Comparison of ENCODE assay signal across 1 cellular context in genomic region chr6:167760979-167761793, GRCh38.
A peak's percentile ranks its signal among the peaks of the same experiment; 100 is the strongest.
TF ChIP-seq lines count a peak whose summit lies in the region.

No MANE protein-coding gene starts in this region.

TF ChIP-seq in HepG2, 621 proteins besides CTCF, POLR2A, EP300 and RAD21 (continued from another document and continues in another):
- TF ChIP-seq LCORL (IDR thresholded peaks at IDR 0.05) = no peak
- TF ChIP-seq LCORL (CRISPR knock-in tag; IDR thresholded peaks at IDR 0.05) = peak; percentile 83; the same call in 1 of the 2 replicates
- peak; percentile 20; the same call in 1 of the 2 replicates for TF ChIP-seq MAFF (IDR thresholded peaks at IDR 0.05; ENCODE audit: low read depth, low read length)
- TF ChIP-seq, protein P1, sequence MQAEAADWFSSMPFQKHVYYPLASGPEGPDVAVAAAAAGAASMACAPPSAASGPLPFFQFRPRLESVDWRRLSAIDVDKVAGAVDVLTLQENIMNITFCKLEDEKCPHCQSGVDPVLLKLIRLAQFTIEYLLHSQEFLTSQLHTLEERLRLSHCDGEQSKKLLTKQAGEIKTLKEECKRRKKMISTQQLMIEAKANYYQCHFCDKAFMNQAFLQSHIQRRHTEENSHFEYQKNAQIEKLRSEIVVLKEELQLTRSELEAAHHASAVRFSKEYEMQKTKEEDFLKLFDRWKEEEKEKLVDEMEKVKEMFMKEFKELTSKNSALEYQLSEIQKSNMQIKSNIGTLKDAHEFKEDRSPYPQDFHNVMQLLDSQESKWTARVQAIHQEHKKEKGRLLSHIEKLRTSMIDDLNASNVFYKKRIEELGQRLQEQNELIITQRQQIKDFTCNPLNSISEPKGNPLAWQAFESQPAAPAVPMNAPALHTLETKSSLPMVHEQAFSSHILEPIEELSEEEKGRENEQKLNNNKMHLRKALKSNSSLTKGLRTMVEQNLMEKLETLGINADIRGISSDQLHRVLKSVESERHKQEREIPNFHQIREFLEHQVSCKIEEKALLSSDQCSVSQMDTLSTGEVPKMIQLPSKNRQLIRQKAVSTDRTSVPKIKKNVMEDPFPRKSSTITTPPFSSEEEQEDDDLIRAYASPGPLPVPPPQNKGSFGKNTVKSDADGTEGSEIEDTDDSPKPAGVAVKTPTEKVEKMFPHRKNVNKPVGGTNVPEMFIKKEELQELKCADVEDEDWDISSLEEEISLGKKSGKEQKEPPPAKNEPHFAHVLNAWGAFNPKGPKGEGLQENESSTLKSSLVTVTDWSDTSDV (CRISPR knock-in tag; IDR thresholded peaks at IDR 0.05) = 0 out of 2 replicates have a peak, but pooled peaks have one; percentile 54
- peak; percentile 74; the same call in 1 of the 2 replicates for TF ChIP-seq SMAD9 (CRISPR knock-in tag; IDR thresholded peaks at IDR 0.05)
- peak; percentile 50 for TF ChIP-seq BHLHE40 (IDR thresholded peaks at IDR 0.05; ENCODE audit: low read length)
- peak; percentile 70 for TF ChIP-seq ZNF781 (CRISPR knock-in tag; IDR thresholded peaks at IDR 0.05; ENCODE audit: borderline replicate concordance, not compliant biosample characterization)
- no peak for TF ChIP-seq SRF (IDR thresholded peaks at IDR 0.05; ENCODE audit: low read depth, low read length)
- TF ChIP-seq SMYD3 (CRISPR knock-in tag; IDR thresholded peaks at IDR 0.05) = no peak
- TF ChIP-seq ZNF136 (CRISPR knock-in tag; IDR thresholded peaks at IDR 0.05; ENCODE audit: low read depth) = no peak
- TF ChIP-seq RBFOX2 (IDR thresholded peaks at IDR 0.05; ENCODE audit: low read depth, low read length) = peak; percentile 61; the same call in 1 of the 2 replicates
- peak; percentile 70 for TF ChIP-seq NCOA2 (CRISPR knock-in tag; IDR thresholded peaks at IDR 0.05)
- TF ChIP-seq, protein P2, sequence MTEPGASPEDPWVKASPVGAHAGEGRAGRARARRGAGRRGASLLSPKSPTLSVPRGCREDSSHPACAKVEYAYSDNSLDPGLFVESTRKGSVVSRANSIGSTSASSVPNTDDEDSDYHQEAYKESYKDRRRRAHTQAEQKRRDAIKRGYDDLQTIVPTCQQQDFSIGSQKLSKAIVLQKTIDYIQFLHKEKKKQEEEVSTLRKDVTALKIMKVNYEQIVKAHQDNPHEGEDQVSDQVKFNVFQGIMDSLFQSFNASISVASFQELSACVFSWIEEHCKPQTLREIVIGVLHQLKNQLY (CRISPR knock-in tag; IDR thresholded peaks at IDR 0.05) = peak; percentile 58; the same call in 1 of the 2 replicates
- TF ChIP-seq ZSCAN9 (CRISPR knock-in tag; IDR thresholded peaks at IDR 0.05; ENCODE audit: borderline replicate concordance) = peak; percentile 74; the same call in 1 of the 2 replicates
- peak; percentile 20 for TF ChIP-seq AGO2 (optimal IDR thresholded peaks at IDR 0.05; ENCODE audit: low read depth, low read length)
- TF ChIP-seq ZKSCAN8 (CRISPR knock-in tag; IDR thresholded peaks at IDR 0.05; ENCODE audit: borderline replicate concordance) = peak; percentile 40; the same call in 1 of the 2 replicates
- TF ChIP-seq, protein P3, sequence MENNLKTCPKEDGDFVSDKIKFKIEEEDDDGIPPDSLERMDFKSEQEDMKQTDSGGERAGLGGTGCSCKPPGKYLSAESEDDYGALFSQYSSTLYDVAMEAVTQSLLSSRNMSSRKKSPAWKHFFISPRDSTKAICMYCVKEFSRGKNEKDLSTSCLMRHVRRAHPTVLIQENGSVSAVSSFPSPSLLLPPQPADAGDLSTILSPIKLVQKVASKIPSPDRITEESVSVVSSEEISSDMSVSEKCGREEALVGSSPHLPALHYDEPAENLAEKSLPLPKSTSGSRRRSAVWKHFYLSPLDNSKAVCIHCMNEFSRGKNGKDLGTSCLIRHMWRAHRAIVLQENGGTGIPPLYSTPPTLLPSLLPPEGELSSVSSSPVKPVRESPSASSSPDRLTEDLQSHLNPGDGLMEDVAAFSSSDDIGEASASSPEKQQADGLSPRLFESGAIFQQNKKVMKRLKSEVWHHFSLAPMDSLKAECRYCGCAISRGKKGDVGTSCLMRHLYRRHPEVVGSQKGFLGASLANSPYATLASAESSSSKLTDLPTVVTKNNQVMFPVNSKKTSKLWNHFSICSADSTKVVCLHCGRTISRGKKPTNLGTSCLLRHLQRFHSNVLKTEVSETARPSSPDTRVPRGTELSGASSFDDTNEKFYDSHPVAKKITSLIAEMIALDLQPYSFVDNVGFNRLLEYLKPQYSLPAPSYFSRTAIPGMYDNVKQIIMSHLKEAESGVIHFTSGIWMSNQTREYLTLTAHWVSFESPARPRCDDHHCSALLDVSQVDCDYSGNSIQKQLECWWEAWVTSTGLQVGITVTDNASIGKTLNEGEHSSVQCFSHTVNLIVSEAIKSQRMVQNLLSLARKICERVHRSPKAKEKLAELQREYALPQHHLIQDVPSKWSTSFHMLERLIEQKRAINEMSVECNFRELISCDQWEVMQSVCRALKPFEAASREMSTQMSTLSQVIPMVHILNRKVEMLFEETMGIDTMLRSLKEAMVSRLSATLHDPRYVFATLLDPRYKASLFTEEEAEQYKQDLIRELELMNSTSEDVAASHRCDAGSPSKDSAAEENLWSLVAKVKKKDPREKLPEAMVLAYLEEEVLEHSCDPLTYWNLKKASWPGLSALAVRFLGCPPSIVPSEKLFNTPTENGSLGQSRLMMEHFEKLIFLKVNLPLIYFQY (CRISPR knock-in tag; IDR thresholded peaks at IDR 0.05; ENCODE audit: borderline replicate concordance) = no peak
- 0 out of 2 replicates have a peak, but pooled peaks have one; percentile 85 for TF ChIP-seq ZNF276 (CRISPR knock-in tag; IDR thresholded peaks at IDR 0.05; ENCODE audit: low read depth)
- TF ChIP-seq MED1 (CRISPR knock-in tag; IDR thresholded peaks at IDR 0.05) = peak; percentile 85
- TF ChIP-seq, protein P4, sequence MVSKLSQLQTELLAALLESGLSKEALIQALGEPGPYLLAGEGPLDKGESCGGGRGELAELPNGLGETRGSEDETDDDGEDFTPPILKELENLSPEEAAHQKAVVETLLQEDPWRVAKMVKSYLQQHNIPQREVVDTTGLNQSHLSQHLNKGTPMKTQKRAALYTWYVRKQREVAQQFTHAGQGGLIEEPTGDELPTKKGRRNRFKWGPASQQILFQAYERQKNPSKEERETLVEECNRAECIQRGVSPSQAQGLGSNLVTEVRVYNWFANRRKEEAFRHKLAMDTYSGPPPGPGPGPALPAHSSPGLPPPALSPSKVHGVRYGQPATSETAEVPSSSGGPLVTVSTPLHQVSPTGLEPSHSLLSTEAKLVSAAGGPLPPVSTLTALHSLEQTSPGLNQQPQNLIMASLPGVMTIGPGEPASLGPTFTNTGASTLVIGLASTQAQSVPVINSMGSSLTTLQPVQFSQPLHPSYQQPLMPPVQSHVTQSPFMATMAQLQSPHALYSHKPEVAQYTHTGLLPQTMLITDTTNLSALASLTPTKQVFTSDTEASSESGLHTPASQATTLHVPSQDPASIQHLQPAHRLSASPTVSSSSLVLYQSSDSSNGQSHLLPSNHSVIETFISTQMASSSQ (IDR thresholded peaks at IDR 0.05; ENCODE audit: low read depth) = no peak
- TF ChIP-seq, protein P4 (CRISPR knock-in tag; IDR thresholded peaks at IDR 0.05; ENCODE audit: borderline replicate concordance) = peak; percentile 57; the same call in 1 of the 2 replicates
- TF ChIP-seq ZNF124 (CRISPR knock-in tag; IDR thresholded peaks at IDR 0.05) = peak; percentile 68; the same call in 1 of the 2 replicates
- TF ChIP-seq ZNF816 (CRISPR knock-in tag; IDR thresholded peaks at IDR 0.05; ENCODE audit: borderline replicate concordance) = no peak
- TF ChIP-seq ZNF24 (IDR thresholded peaks at IDR 0.05) = no peak
- TF ChIP-seq ZNF292 (CRISPR knock-in tag; IDR thresholded peaks at IDR 0.05; ENCODE audit: borderline replicate concordance, low read depth) = peak; percentile 86
- TF ChIP-seq, protein P5, sequence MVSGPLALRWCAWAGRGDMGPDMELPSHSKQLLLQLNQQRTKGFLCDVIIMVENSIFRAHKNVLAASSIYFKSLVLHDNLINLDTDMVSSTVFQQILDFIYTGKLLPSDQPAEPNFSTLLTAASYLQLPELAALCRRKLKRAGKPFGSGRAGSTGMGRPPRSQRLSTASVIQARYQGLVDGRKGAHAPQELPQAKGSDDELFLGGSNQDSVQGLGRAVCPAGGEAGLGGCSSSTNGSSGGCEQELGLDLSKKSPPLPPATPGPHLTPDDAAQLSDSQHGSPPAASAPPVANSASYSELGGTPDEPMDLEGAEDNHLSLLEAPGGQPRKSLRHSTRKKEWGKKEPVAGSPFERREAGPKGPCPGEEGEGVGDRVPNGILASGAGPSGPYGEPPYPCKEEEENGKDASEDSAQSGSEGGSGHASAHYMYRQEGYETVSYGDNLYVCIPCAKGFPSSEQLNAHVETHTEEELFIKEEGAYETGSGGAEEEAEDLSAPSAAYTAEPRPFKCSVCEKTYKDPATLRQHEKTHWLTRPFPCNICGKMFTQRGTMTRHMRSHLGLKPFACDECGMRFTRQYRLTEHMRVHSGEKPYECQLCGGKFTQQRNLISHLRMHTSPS (CRISPR knock-in tag; IDR thresholded peaks at IDR 0.05; ENCODE audit: low read depth) = no peak
- no peak for TF ChIP-seq ZSCAN22 (CRISPR knock-in tag; IDR thresholded peaks at IDR 0.05)
- TF ChIP-seq MXD3 (CRISPR knock-in tag; IDR thresholded peaks at IDR 0.05) = no peak; the same call in 1 of the 2 replicates
- TF ChIP-seq PHF5A (CRISPR knock-in tag; IDR thresholded peaks at IDR 0.05; ENCODE audit: low read depth, unreplicated experiment) = no peak
- peak; percentile 7; the same call in 1 of the 2 replicates for TF ChIP-seq ZNF768 (CRISPR knock-in tag; IDR thresholded peaks at IDR 0.05)
- 0 out of 2 replicates have a peak, but pooled peaks have one; percentile 47 for TF ChIP-seq ZNF567 (CRISPR knock-in tag; IDR thresholded peaks at IDR 0.05; ENCODE audit: borderline replicate concordance)
- TF ChIP-seq POLR2AphosphoS5 (IDR thresholded peaks at IDR 0.05; ENCODE audit: low read depth, low read length) = peak; percentile 75
- TF ChIP-seq, protein P6, sequence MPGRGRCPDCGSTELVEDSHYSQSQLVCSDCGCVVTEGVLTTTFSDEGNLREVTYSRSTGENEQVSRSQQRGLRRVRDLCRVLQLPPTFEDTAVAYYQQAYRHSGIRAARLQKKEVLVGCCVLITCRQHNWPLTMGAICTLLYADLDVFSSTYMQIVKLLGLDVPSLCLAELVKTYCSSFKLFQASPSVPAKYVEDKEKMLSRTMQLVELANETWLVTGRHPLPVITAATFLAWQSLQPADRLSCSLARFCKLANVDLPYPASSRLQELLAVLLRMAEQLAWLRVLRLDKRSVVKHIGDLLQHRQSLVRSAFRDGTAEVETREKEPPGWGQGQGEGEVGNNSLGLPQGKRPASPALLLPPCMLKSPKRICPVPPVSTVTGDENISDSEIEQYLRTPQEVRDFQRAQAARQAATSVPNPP (CRISPR knock-in tag; IDR thresholded peaks at IDR 0.05) = no peak
- TF ChIP-seq ZNF737 (CRISPR knock-in tag; IDR thresholded peaks at IDR 0.05; ENCODE audit: borderline replicate concordance) = 0 out of 2 replicates have a peak, but pooled peaks have one; percentile 63
- no peak for TF ChIP-seq PAX8 (CRISPR knock-in tag; IDR thresholded peaks at IDR 0.05; ENCODE audit: borderline replicate concordance)
- peak; percentile 57; the same call in 1 of the 2 replicates for TF ChIP-seq ZNF556 (CRISPR knock-in tag; IDR thresholded peaks at IDR 0.05; ENCODE audit: borderline replicate concordance)
- TF ChIP-seq MAFG (CRISPR knock-in tag; IDR thresholded peaks at IDR 0.05) = no peak
- peak; percentile 70 for TF ChIP-seq ZNF607 (CRISPR knock-in tag; IDR thresholded peaks at IDR 0.05; ENCODE audit: borderline replicate concordance)
- TF ChIP-seq, protein P7, sequence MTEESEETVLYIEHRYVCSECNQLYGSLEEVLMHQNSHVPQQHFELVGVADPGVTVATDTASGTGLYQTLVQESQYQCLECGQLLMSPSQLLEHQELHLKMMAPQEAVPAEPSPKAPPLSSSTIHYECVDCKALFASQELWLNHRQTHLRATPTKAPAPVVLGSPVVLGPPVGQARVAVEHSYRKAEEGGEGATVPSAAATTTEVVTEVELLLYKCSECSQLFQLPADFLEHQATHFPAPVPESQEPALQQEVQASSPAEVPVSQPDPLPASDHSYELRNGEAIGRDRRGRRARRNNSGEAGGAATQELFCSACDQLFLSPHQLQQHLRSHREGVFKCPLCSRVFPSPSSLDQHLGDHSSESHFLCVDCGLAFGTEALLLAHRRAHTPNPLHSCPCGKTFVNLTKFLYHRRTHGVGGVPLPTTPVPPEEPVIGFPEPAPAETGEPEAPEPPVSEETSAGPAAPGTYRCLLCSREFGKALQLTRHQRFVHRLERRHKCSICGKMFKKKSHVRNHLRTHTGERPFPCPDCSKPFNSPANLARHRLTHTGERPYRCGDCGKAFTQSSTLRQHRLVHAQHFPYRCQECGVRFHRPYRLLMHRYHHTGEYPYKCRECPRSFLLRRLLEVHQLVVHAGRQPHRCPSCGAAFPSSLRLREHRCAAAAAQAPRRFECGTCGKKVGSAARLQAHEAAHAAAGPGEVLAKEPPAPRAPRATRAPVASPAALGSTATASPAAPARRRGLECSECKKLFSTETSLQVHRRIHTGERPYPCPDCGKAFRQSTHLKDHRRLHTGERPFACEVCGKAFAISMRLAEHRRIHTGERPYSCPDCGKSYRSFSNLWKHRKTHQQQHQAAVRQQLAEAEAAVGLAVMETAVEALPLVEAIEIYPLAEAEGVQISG (CRISPR knock-in tag; IDR thresholded peaks at IDR 0.05) = peak; percentile 73
- no peak for TF ChIP-seq ZNF580 (CRISPR knock-in tag; IDR thresholded peaks at IDR 0.05; ENCODE audit: borderline replicate concordance, low read depth)
- no peak for TF ChIP-seq SSRP1 (CRISPR knock-in tag; IDR thresholded peaks at IDR 0.05)
